Comparison of ENCODE assay signal across 1 cellular context in genomic region chr5:159785639-159786038, GRCh38.
TF ChIP-seq lines count a peak whose summit lies in the region.

No MANE protein-coding gene starts in this region.

TF ChIP-seq in HepG2, 621 proteins besides CTCF, POLR2A, EP300 and RAD21:
- TF ChIP-seq NAIF1 (CRISPR knock-in tag; IDR thresholded peaks at IDR 0.05; ENCODE audit: borderline replicate concordance) (no peak), SRSF4 (IDR thresholded peaks at IDR 0.05; ENCODE audit: low read depth, low read length, poor library complexity, severe bottlenecking) (no peak), ZFYVE20 (CRISPR knock-in tag; IDR thresholded peaks at IDR 0.05; ENCODE audit: borderline replicate concordance, low read depth) (no peak), ZFP62 (CRISPR knock-in tag; IDR thresholded peaks at IDR 0.05) (no peak), TP53 (CRISPR knock-in tag; conservative IDR thresholded peaks at IDR 0.05) (no peak), STAT5B (CRISPR knock-in tag; IDR thresholded peaks at IDR 0.05) (no peak), ZNF850 (CRISPR knock-in tag; conservative IDR thresholded peaks at IDR 0.05) (no peak), GZF1 (CRISPR knock-in tag; IDR thresholded peaks at IDR 0.05) (no peak), ZBTB25 (CRISPR knock-in tag; IDR thresholded peaks at IDR 0.05) (no peak), FOXP1 (IDR thresholded peaks at IDR 0.05) (no peak), FOXP1 (CRISPR knock-in tag; IDR thresholded peaks at IDR 0.05) (no peak), TBX2 (CRISPR knock-in tag; IDR thresholded peaks at IDR 0.05; ENCODE audit: borderline replicate concordance) (no peak), ATF6 (CRISPR knock-in tag; conservative IDR thresholded peaks at IDR 0.05) (no peak), SOX5 (CRISPR knock-in tag; IDR thresholded peaks at IDR 0.05; ENCODE audit: borderline replicate concordance) (no peak), TCF12 (IDR thresholded peaks at IDR 0.05) (no peak), TCF12 (CRISPR knock-in tag; IDR thresholded peaks at IDR 0.05) (no peak), FOXO1 (CRISPR knock-in tag; IDR thresholded peaks at IDR 0.05) (no peak), ZNF253 (CRISPR knock-in tag; IDR thresholded peaks at IDR 0.05; ENCODE audit: borderline replicate concordance) (no peak)
